In genomic region chr3:197798863-197799262, GRCh38 we compare ENCODE assay signal across 10 cellular contexts. TPM values are rescaled to one million over a fixed set of nuclear protein-coding genes. Genes with fewer than 3 reads are reported as not detected.
DNase-seq lines count a peak whose midpoint lies in the region; ATAC-seq lines count a peak whose summit lies in the region.
"Had no signal": no experiment of that assay in that cellular context is flagged by ENCODE, and none has a peak within 500 bp of the region (broad histone marks: within the 10 kb centered on the region; RNA-seq: fewer than 3 reads in every experiment).

No MANE protein-coding gene starts in this region.

- no peak overlapping the region for H2BK15ac ChIP-seq in mesendoderm (replicated peaks; ENCODE audit: low read depth)

- H3K27me3 ChIP-seq in mesendoderm (ENCODE audit: insufficient read depth, low read length, poor library complexity), result no peaks in the 10 kb centered on the region

- H3K9ac ChIP-seq in mesendoderm (ENCODE audit: low read length), result no peak overlapping the region

- DNase-seq in mesendoderm (no peak), 8988T (no peak), germinal center (ENCODE audit: low spot score) (no peak), iPS-NIHi11 (ENCODE audit: low spot score) (no peak)
- DNase-seq in activated CD8-positive, alpha-beta memory T cell treated with anti-CD3 and anti-CD28 coated beads, Interleukin-2, amount 50 U/mL, for 48 hours, result no peak
- DNase-seq: NCI-H187 had no signal

- WGBS in mesendoderm (ENCODE audit: extremely low coverage, insufficient coverage, low lambda C conversion rate), result no CpG with 5 or more reads among the region's 3 CpGs

- no peak overlapping the region for H4K5ac ChIP-seq in mesendoderm (ENCODE audit: low read length)

- H3K4me2 ChIP-seq in mesendoderm (ENCODE audit: low read length), result no peak overlapping the region

- H3K36me3 ChIP-seq in mesendoderm (ENCODE audit: control insufficient read depth, insufficient read depth, low read length), result no peaks in the 10 kb centered on the region

- H3K4me3 ChIP-seq in mesendoderm (ENCODE audit: low read length), result no peak overlapping the region

- H3K4me1 ChIP-seq in mesendoderm (ENCODE audit: control insufficient read depth, low read depth, low read length), result no peaks in the 10 kb centered on the region

- H3K4ac ChIP-seq in mesendoderm (ENCODE audit: low read depth, low read length), result no peak overlapping the region

- H2BK120ac ChIP-seq in mesendoderm (ENCODE audit: low read depth, low read length), result no peak overlapping the region

- H3K23ac ChIP-seq in mesendoderm (ENCODE audit: low read length), result no peak overlapping the region

- peaks cover 56% of the 10 kb centered on the region for H3K79me2 ChIP-seq in mesendoderm (ENCODE audit: control insufficient read depth, insufficient read depth, low read length)

- H2AK5ac ChIP-seq in mesendoderm (ENCODE audit: low read length), result no peak overlapping the region

- peak overlapping the region; percentile 8 for H3K56ac ChIP-seq in mesendoderm (ENCODE audit: low read length)

- H3K79me1 ChIP-seq in mesendoderm (ENCODE audit: low read length), result peaks cover 8% of the 10 kb centered on the region

- no peak overlapping the region for H3K18ac ChIP-seq in mesendoderm (ENCODE audit: low read length)

- H3K27ac ChIP-seq in mesendoderm (ENCODE audit: low read depth, low read length), result no peak overlapping the region

- H4K8ac ChIP-seq in mesendoderm (ENCODE audit: low read depth, low read length), result no peak overlapping the region

- no peak overlapping the region for H2BK5ac ChIP-seq in mesendoderm (ENCODE audit: low read length)

- ATAC-seq in GM18520 (IDR thresholded peaks at IDR 0.05; ENCODE audit: unreplicated experiment) (peak; percentile 31), GM21786 (IDR thresholded peaks at IDR 0.05; ENCODE audit: unreplicated experiment) (peak; percentile 60), HG03469 (IDR thresholded peaks at IDR 0.05; ENCODE audit: unreplicated experiment) (peak; percentile 35)
- ATAC-seq: natural killer cell treated with Interleukin-12 subunit alpha and Interleukin-12 subunit beta and Interleukin-15 and Interleukin-18, amount 100 ng/mL, for 72 hours had no signal

RNA-seq across cellular contexts. Expression of gene LRCH3, which starts 7.8 kb away (rescaled TPM):
- polyA plus RNA-seq in mesendoderm (2013, experiment 1 of 2), result 28.3 TPM
- 26.8 TPM for polyA plus RNA-seq in mesendoderm (2013, experiment 2 of 2)

RNA-seq across cellular contexts. Expression of gene FYTTD1, which starts 49.2 kb away (rescaled TPM):
- 38.0 TPM for polyA plus RNA-seq in mesendoderm (2013, experiment 1 of 2)
- 38.1 TPM for polyA plus RNA-seq in mesendoderm (2013, experiment 2 of 2)
